17 cellular contexts compared by ENCODE assay signal in genomic region chr13:96844195-96844594, GRCh38.
A peak's percentile ranks its signal among the peaks of the same experiment; 100 is the strongest.
DNase-seq lines count a peak whose midpoint lies in the region; ATAC-seq and TF ChIP-seq lines count a peak whose summit lies in the region.
"Had no signal": no experiment of that assay in that cellular context is flagged by ENCODE, and none has a peak within 500 bp of the region (broad histone marks: within the 10 kb centered on the region; RNA-seq: fewer than 3 reads in every experiment).

No MANE protein-coding gene starts in this region.

- no peak overlapping the region for H3K27ac Mint-ChIP-seq in progenitor cell of endocrine pancreas
- H3K27ac Mint-ChIP-seq: CD4-positive, CD25-positive, alpha-beta regulatory T cell; H9; IgD-negative memory B cell had no signal

- H3K36me3 ChIP-seq in HEK293 (ENCODE audit: control insufficient read depth in 2 of 2, insufficient read depth in 1 of 2, low read length in 2 of 2) (no peaks in the 10 kb centered on the region), heart right ventricle (no peaks in the 10 kb centered on the region)
- H3K36me3 ChIP-seq: BE2C had no signal

- H3K27me3 ChIP-seq in heart right ventricle: peaks cover 0 to 3% (median 0%) of the 10 kb centered on the region in 7 donors
- H3K27me3 ChIP-seq: BE2C had no signal

- CTCF ChIA-PET in HEK293 (lab: Yijun Ruan, JAX): no interaction called here

- POLR2A ChIA-PET in HEK293 (lab: Yijun Ruan, JAX): no interaction called here

- peak overlapping the region; percentile 1 for H3K4me3 Mint-ChIP-seq in progenitor cell of endocrine pancreas (ENCODE audit: low read depth)
- H3K4me3 Mint-ChIP-seq: CD4-positive, CD25-positive, alpha-beta regulatory T cell; CD8-positive, alpha-beta memory T cell; H9; IgD-negative memory B cell had no signal

- peaks cover 2% of the 10 kb centered on the region for H3K36me3 Mint-ChIP-seq in progenitor cell of endocrine pancreas (ENCODE audit: insufficient read depth)
- H3K36me3 Mint-ChIP-seq: CD4-positive, CD25-positive, alpha-beta regulatory T cell; CD8-positive, alpha-beta memory T cell; IgD-negative memory B cell had no signal

- ATAC-seq in heart right ventricle: no peak
- ATAC-seq: HepG2 had no signal

- intact Hi-C loops in heart right ventricle (cut with DNase I): no loop called here

- peaks cover 27% of the 10 kb centered on the region for H3K4me1 Mint-ChIP-seq in progenitor cell of endocrine pancreas (ENCODE audit: low read depth)
- H3K4me1 Mint-ChIP-seq: CD4-positive, CD25-positive, alpha-beta regulatory T cell; CD8-positive, alpha-beta memory T cell; IgD-negative memory B cell had no signal

- H3K27ac ChIP-seq in HEK293 (ENCODE audit: extremely low read depth, low read depth, low read length) (no peak overlapping the region), heart right ventricle (no peak overlapping the region)

- H3K4me1 ChIP-seq in HEK293 (ENCODE audit: control insufficient read depth, insufficient read depth, low read length): peaks cover 9% of the 10 kb centered on the region; the same call in 1 of the 2 replicates
- no peaks in the 10 kb centered on the region for H3K4me1 ChIP-seq in heart right ventricle
- H3K4me1 ChIP-seq: BE2C had no signal

- peak; percentile 23 for DNase-seq in COR-L47 (lab: John Stamatoyannopoulos, UW)
- peak; percentile 57 for DNase-seq in OCI-M1 (lab: John Stamatoyannopoulos, UW)
- DNase-seq in progenitor cell of endocrine pancreas (ENCODE audit: low spot score, unreplicated experiment): no peak
- DNase-seq in GM20000 (ENCODE audit: low spot score): no peak
- no peak for DNase-seq in heart right ventricle
- DNase-seq: ACHN; BE2C; C1 segment of cervical spinal cord; Caco-2; CD4-positive, CD25-positive, alpha-beta regulatory T cell; CD8-positive, alpha-beta memory T cell; DMS79 treated with DMSO at 0.1 percent for 48 hours; GF-D8; H9 had no signal

- H3K27me3 Mint-ChIP-seq in progenitor cell of endocrine pancreas: peaks cover 36% of the 10 kb centered on the region
- H3K27me3 Mint-ChIP-seq: CD4-positive, CD25-positive, alpha-beta regulatory T cell; CD8-positive, alpha-beta memory T cell had no signal

- H3K4me3 ChIP-seq in HEK293 (ENCODE audit: low read depth, low read length) (no peak overlapping the region), heart right ventricle (no peak overlapping the region)

- H3K9me3 ChIP-seq in HEK293 (ENCODE audit: control insufficient read depth, insufficient read depth, low read depth, low read length): no peaks in the 10 kb centered on the region
- no peaks in the 10 kb centered on the region for H3K9me3 ChIP-seq in heart right ventricle
- H3K9me3 ChIP-seq: BE2C had no signal

- H3K9me3 Mint-ChIP-seq in progenitor cell of endocrine pancreas (ENCODE audit: low read depth): no peaks in the 10 kb centered on the region
- H3K9me3 Mint-ChIP-seq: H9, IgD-negative memory B cell had no signal

- TF ChIP-seq CTCF in HEK293 (tag by site-specific recombination; IDR thresholded peaks at IDR 0.05): no peak
- TF ChIP-seq CTCF in progenitor cell of endocrine pancreas (IDR thresholded peaks at IDR 0.05; ENCODE audit: unreplicated experiment): no peak
- no peak for TF ChIP-seq CTCF in GM20000 (IDR thresholded peaks at IDR 0.05; ENCODE audit: extremely low read depth, missing control alignments)
- no peak for TF ChIP-seq CTCF in heart right ventricle (IDR thresholded peaks at IDR 0.05)

TF ChIP-seq in HEK293, 187 proteins besides CTCF, POLR2A, EP300 and RAD21 (continues in another document):
- TF ChIP-seq ZNF571 (tag by site-specific recombination; IDR thresholded peaks at IDR 0.05) (no peak), ZNF335 (tag by site-specific recombination; conservative IDR thresholded peaks at IDR 0.05) (no peak), ZNF660 (tag by site-specific recombination; IDR thresholded peaks at IDR 0.05) (no peak), ZNF133 (tag by site-specific recombination; IDR thresholded peaks at IDR 0.05) (no peak), FEZF1 (tag by site-specific recombination; IDR thresholded peaks at IDR 0.05) (peak; percentile 58), ZNF645 (tag by site-specific recombination; IDR thresholded peaks at IDR 0.05) (no peak), PRDM4 (tag by site-specific recombination; IDR thresholded peaks at IDR 0.05) (no peak), TCF7L2 (IDR thresholded peaks at IDR 0.05; ENCODE audit: borderline replicate concordance, low read depth, low read length) (peak; percentile 91), ZNF670 (tag by site-specific recombination; IDR thresholded peaks at IDR 0.05; ENCODE audit: low read depth) (no peak), OSR2 (tag by site-specific recombination; IDR thresholded peaks at IDR 0.05) (0 out of 2 replicates have a peak, but pooled peaks have one; percentile 11), ZNF701 (tag by site-specific recombination; IDR thresholded peaks at IDR 0.05) (no peak), SCRT1 (tag by site-specific recombination; IDR thresholded peaks at IDR 0.05; ENCODE audit: borderline replicate concordance) (no peak), ZNF175 (tag by site-specific recombination; IDR thresholded peaks at IDR 0.05) (no peak), ZNF843 (tag by site-specific recombination; IDR thresholded peaks at IDR 0.05) (peak; percentile 65; the same call in 1 of the 2 replicates), ZSCAN16 (tag by site-specific recombination; IDR thresholded peaks at IDR 0.05) (no peak), ZNF521 (tag by site-specific recombination; IDR thresholded peaks at IDR 0.05) (no peak), GLI2 (tag by site-specific recombination; IDR thresholded peaks at IDR 0.05; ENCODE audit: borderline replicate concordance, low read depth) (0 out of 2 replicates have a peak, but pooled peaks have one; percentile 18), ZNF274 (IDR thresholded peaks at IDR 0.05; ENCODE audit: low read length) (no peak), ZNF274 (tag by site-specific recombination; IDR thresholded peaks at IDR 0.05; ENCODE audit: borderline replicate concordance) (no peak), PRDM6 (tag by site-specific recombination; IDR thresholded peaks at IDR 0.05) (peak; percentile 63), ZNF555 (tag by site-specific recombination; conservative IDR thresholded peaks at IDR 0.05) (no peak), ZNF704 (tag by site-specific recombination; IDR thresholded peaks at IDR 0.05) (no peak), ZBTB1 (tag by site-specific recombination; IDR thresholded peaks at IDR 0.05) (no peak), ZNF596 (tag by site-specific recombination; IDR thresholded peaks at IDR 0.05) (no peak)

Comparison
In these comparisons a context has a peak if more than half of its experiments do, and no peak if none do; other contexts are left out.
1. DNase-seq: peak in COR-L47 (single experiment) and OCI-M1 (single experiment); none in progenitor cell of endocrine pancreas (single experiment), GM20000 (single experiment) and heart right ventricle (0 of 2).